Comparison of ENCODE assay signal across 8 cellular contexts in the genomic region with DNA sequence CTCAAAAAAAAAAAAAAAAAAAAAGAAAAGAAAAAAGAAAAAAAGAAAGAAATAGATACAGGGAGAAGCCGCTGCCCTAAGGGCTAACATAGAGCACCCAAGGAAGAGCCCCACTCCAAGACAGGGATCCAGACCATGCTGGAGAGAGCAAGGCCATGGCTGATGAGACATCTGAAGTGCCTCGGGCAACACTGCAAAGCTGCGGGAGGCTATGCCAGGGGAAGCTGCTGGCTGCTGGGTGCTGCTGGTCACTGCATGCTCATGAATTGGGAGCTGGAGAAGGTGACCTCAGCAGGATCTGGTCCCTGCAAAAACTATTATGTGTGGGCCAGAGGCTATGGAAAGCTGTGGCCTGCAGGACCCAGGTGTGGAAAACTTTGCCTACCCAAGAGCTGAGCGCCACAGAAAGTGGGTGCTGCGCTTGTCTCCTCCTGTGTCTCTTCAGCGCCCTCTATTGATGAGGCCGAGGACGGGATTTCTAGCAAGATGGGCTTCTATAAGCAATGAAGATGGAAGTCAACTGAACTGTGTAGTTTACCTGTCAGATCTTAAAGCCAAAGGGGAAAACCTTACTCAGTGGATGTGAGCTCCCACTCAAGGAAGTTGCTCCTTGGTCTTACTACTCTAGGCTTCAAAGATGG. TPM values are rescaled to one million over a fixed set of nuclear protein-coding genes. Genes with fewer than 3 reads are reported as not detected.
A peak's percentile ranks its signal among the peaks of the same experiment; 100 is the strongest.
DNase-seq lines count a peak whose midpoint lies in the region; ATAC-seq and TF ChIP-seq lines count a peak whose summit lies in the region.

No MANE protein-coding gene starts in this region.

- intact Hi-C loops in lower lobe of right lung (cut with DNase I): no loop called here

- peak; percentile 33 to 46 for ATAC-seq in activated CD4-positive, CD25-positive, alpha-beta regulatory T cell treated with anti-CD3 and anti-CD28 coated beads, Interleukin-2, amount 50 U/mL, for 24 hours
- ATAC-seq in lower lobe of right lung (peak; percentile 76 to 84), GM19397 (IDR thresholded peaks at IDR 0.05; ENCODE audit: unreplicated experiment) (no peak)

- peaks cover 7% of the 10 kb centered on the region for H3K4me1 ChIP-seq in lower lobe of right lung

- H3K36me3 ChIP-seq in lower lobe of right lung: no peaks in the 10 kb centered on the region

- H3K27me3 ChIP-seq in lower lobe of right lung (ENCODE audit: low read depth): peaks cover 6% of the 10 kb centered on the region

- TF ChIP-seq CTCF in AG04449 (IDR thresholded peaks at IDR 0.05; ENCODE audit: insufficient read depth, low read length, missing control alignments) (peak; percentile 77), GM20000 (IDR thresholded peaks at IDR 0.05; ENCODE audit: extremely low read depth, missing control alignments) (peak; percentile 69), choroid plexus epithelial cell (conservative IDR thresholded peaks at IDR 0.05; ENCODE audit: low read depth, low read length) (peak; percentile 93), lower lobe of right lung (IDR thresholded peaks at IDR 0.05) (peak; percentile 77)

- DNase-seq in AG04449 (ENCODE audit: low read depth, low spot score) (no peak), GM20000 (ENCODE audit: low spot score) (peak; percentile 73), NCI-H446 treated with DMSO at 0.1 percent for 48 hours (lab: John Stamatoyannopoulos, UW) (peak; percentile 36), choroid plexus epithelial cell (ENCODE audit: low read depth) (peak; percentile 90), lower lobe of right lung (peak; percentile 78)
- DNase-seq in stimulated activated CD8-positive, alpha-beta memory T cell treated with anti-CD3 and anti-CD28 coated beads, Interleukin-2, amount 100 ng/mL, for 1 hour (ENCODE audit: low read depth in 2 of 2): peak; percentile 37 to 42

- H3K4me3 ChIP-seq in AG04449 (ENCODE audit: low read depth, low read length) (no peak overlapping the region), choroid plexus epithelial cell (ENCODE audit: low read depth, low read length) (no peak overlapping the region), lower lobe of right lung (no peak overlapping the region)

- no peak overlapping the region for H3K27ac ChIP-seq in lower lobe of right lung

- POLR2A ChIA-PET in AG04449 (lab: Yijun Ruan, JAX): interaction anchor here (1.3 kb wide), 1 partner anchor 76 kb away, joined by 6 read pairs; no protein-coding TSS in a partner anchor

- CTCF ChIA-PET in AG04449 (lab: Yijun Ruan, JAX): interaction anchor here (0.7 to 37.4 kb wide), 41 partner anchors 9 to 290 kb away, joined by 3 to 1169 read pairs (median 7); partner anchors contain the start of genes B4GAT1, MRPL11, NPAS4 and PELI3

- no peaks in the 10 kb centered on the region for H3K9me3 ChIP-seq in lower lobe of right lung

RNA-seq across cellular contexts. Expression of gene SLC29A2, which starts 17.3 kb away (rescaled TPM):
- total RNA-seq in lower lobe of right lung: 10.6 TPM

RNA-seq across cellular contexts. Expression of gene NPAS4, which starts 32.0 kb away (rescaled TPM):
- total RNA-seq in lower lobe of right lung: not detected

RNA-seq across cellular contexts. Expression of gene B4GAT1, which starts 41.4 kb away (rescaled TPM):
- 22.6 TPM for total RNA-seq in lower lobe of right lung

RNA-seq across cellular contexts. Expression of gene BRMS1, which starts 44.0 kb away (rescaled TPM):
- 37.8 TPM for total RNA-seq in lower lobe of right lung

RNA-seq across cellular contexts. Expression of gene MRPL11, which starts 49.8 kb away (rescaled TPM):
- total RNA-seq in lower lobe of right lung: 32.7 TPM
